ENCODE assay signal across 23 cellular contexts in genomic region chr11:41456288-41456687, GRCh38. TPM values are rescaled to one million over a fixed set of nuclear protein-coding genes. Genes with fewer than 3 reads are reported as not detected.
A peak's percentile ranks its signal among the peaks of the same experiment; 100 is the strongest.
DNase-seq lines count a peak whose midpoint lies in the region; ATAC-seq and TF ChIP-seq lines count a peak whose summit lies in the region.
"Had no signal": no experiment of that assay in that cellular context is flagged by ENCODE, and none has a peak within 500 bp of the region (broad histone marks: within the 10 kb centered on the region; RNA-seq: fewer than 3 reads in every experiment).

No MANE protein-coding gene starts in this region.

- no peaks in the 10 kb centered on the region for H3K9me3 Mint-ChIP-seq in WTC11
- H3K9me3 Mint-ChIP-seq: CD4-positive, alpha-beta T cell; HFFc6 had no signal

- CTCF ChIA-PET in WTC11 (lab: Charles Lee), result interaction anchor here (0.7 kb wide), 3 partner anchors 15 to 1068 kb away, joined by 3 read pairs; no protein-coding TSS in a partner anchor

- H3K36me3 Mint-ChIP-seq in WTC11, result no peaks in the 10 kb centered on the region

- H3K79me1 ChIP-seq in neuronal stem cell (ENCODE audit: low read depth, low read length), result no peaks in the 10 kb centered on the region

- H2BK5ac ChIP-seq in neuronal stem cell (ENCODE audit: low read length), result no peak overlapping the region

- no peak overlapping the region for H3K23ac ChIP-seq in neuronal stem cell (ENCODE audit: low read depth, low read length, poor library complexity)

- H3K4ac ChIP-seq in neuronal stem cell (ENCODE audit: low read length), result no peak overlapping the region

- no peaks in the 10 kb centered on the region for H3K9me3 ChIP-seq in neuronal stem cell (replicated peaks in 1 of 2; ENCODE audit: control insufficient read depth in 2 of 2, insufficient read depth in 1 of 2, low read depth in 1 of 2, low read length in 2 of 2)
- H3K9me3 ChIP-seq: Caco-2, MG63 had no signal

- peak overlapping the region; percentile 81 for H2AFZ ChIP-seq in neuronal stem cell (ENCODE audit: low read length)

- TF ChIP-seq CTCF in WTC11 (IDR thresholded peaks at IDR 0.05), result no peak

- H3K27me3 ChIP-seq in neuronal stem cell (ENCODE audit: control insufficient read depth in 3 of 3, insufficient read depth in 3 of 3, low read depth in 1 of 3, low read length in 3 of 3), result no peaks in the 10 kb centered on the region
- H3K27me3 ChIP-seq: MG63 had no signal

- POLR2A ChIA-PET in WTC11 (lab: Charles Lee), result no interaction called here

- no peak overlapping the region for H4K91ac ChIP-seq in neuronal stem cell (ENCODE audit: low read depth, low read length, poor library complexity)

- H3K27me3 Mint-ChIP-seq in WTC11 (ENCODE audit: low read depth), result no peaks in the 10 kb centered on the region; the same call in 1 of the 2 replicates

- DNase-seq in G401 (ENCODE audit: low spot score) (peak; percentile 21), WTC11 (ENCODE audit: low spot score) (no peak), iPS-NIHi11 (ENCODE audit: low spot score) (peak; percentile 25), neuronal stem cell (ENCODE audit: low spot score) (no peak), HPDE6-E6E7 (ENCODE audit: extremely low spot score) (no peak)
- no peak for DNase-seq in stimulated activated CD4-positive, alpha-beta T cell treated with anti-CD3 and anti-CD28 coated beads, Interleukin-4, amount 100 ng/mL, for 4 hours
- DNase-seq: Caco-2; CD4-positive, alpha-beta T cell; GF-D8; GOT3; HFFc6; Kasumi-1; MG63; NCI-H1048; NCI-H146; NCI-H2081; Right ventricle myocardium superior had no signal

- H3K4me3 ChIP-seq in neuronal stem cell (ENCODE audit: low read length in 2 of 2), result no peak overlapping the region
- H3K4me3 ChIP-seq: MG63 had no signal

- no peak overlapping the region for H2AK5ac ChIP-seq in neuronal stem cell (ENCODE audit: low read depth, low read length)

- H3K9ac ChIP-seq in neuronal stem cell (ENCODE audit: low read depth, low read length, poor library complexity), result no peak overlapping the region

- H3K18ac ChIP-seq in neuronal stem cell (ENCODE audit: low read length), result no peak overlapping the region

- H4K8ac ChIP-seq in neuronal stem cell (ENCODE audit: low read depth, low read length), result no peak overlapping the region

- H3K36me3 ChIP-seq in neuronal stem cell (replicated peaks in 1 of 2; ENCODE audit: control insufficient read depth in 2 of 2, insufficient read depth in 2 of 2, low read length in 2 of 2), result no peaks in the 10 kb centered on the region
- H3K36me3 ChIP-seq: MG63 had no signal

- H2BK12ac ChIP-seq in neuronal stem cell (ENCODE audit: low read length), result no peak overlapping the region

- no peak overlapping the region for H3K14ac ChIP-seq in neuronal stem cell (ENCODE audit: low read length)

- peaks cover 14 to 16% of the 10 kb centered on the region in 2 donors for H3K4me1 ChIP-seq in neuronal stem cell (ENCODE audit: control insufficient read depth in 2 of 2, insufficient read depth in 1 of 2, low read depth in 1 of 2, low read length in 2 of 2)
- H3K4me1 ChIP-seq: Caco-2 had no signal

- peak; percentile 78 for ATAC-seq in WTC11
- no peak for ATAC-seq in GM21737 (IDR thresholded peaks at IDR 0.05; ENCODE audit: unreplicated experiment)
- ATAC-seq in HG02798 (IDR thresholded peaks at IDR 0.05; ENCODE audit: poor library complexity, unreplicated experiment), result no peak

- no peak overlapping the region for H3K4me2 ChIP-seq in neuronal stem cell (ENCODE audit: insufficient read depth, low read length, poor library complexity, severe bottlenecking)

- WGBS in neuronal stem cell (ENCODE audit: extremely low coverage in 2 of 2, insufficient read length in 2 of 2, insufficient replicate concordance in 1 of 2), 2 donors, result no CpG with 5 or more reads among the region's 1 CpG

- H3K4me3 Mint-ChIP-seq in WTC11, result peak overlapping the region; percentile 26
- H3K4me3 Mint-ChIP-seq: CD4-positive, alpha-beta T cell; HFFc6 had no signal

- no peak overlapping the region for H2BK120ac ChIP-seq in neuronal stem cell (ENCODE audit: low read depth, low read length)

- peak overlapping the region; percentile 69 for H3K27ac ChIP-seq in neuronal stem cell (replicated peaks; ENCODE audit: low read length)

- in situ Hi-C loops in G401 (cut with HindIII; ENCODE audit: low sequenced_read_pairs), result no loop called here

- peak overlapping the region; percentile 95 for H3K27ac Mint-ChIP-seq in WTC11
- H3K27ac Mint-ChIP-seq: CD4-positive, alpha-beta T cell; HFFc6 had no signal

- H3K4me1 Mint-ChIP-seq in WTC11, result peaks cover 67% of the 10 kb centered on the region

- no peak overlapping the region for H2BK15ac ChIP-seq in neuronal stem cell (ENCODE audit: low read length)

TF ChIP-seq in WTC11, 78 proteins besides CTCF, POLR2A, EP300 and RAD21:
- TF ChIP-seq ZNF425 (CRISPR knock-in tag; conservative IDR thresholded peaks at IDR 0.05) (no peak), E2F1 (CRISPR knock-in tag; IDR thresholded peaks at IDR 0.05) (no peak), ELF4 (CRISPR knock-in tag; IDR thresholded peaks at IDR 0.05; ENCODE audit: low read depth) (no peak), IRF1 (CRISPR knock-in tag; IDR thresholded peaks at IDR 0.05) (no peak), ZNF232 (CRISPR knock-in tag; IDR thresholded peaks at IDR 0.05) (no peak), ATF2 (CRISPR knock-in tag; IDR thresholded peaks at IDR 0.05; ENCODE audit: borderline replicate concordance, low read depth) (no peak), RELA (CRISPR knock-in tag; IDR thresholded peaks at IDR 0.05; ENCODE audit: borderline replicate concordance) (no peak), ETV6 (CRISPR knock-in tag; IDR thresholded peaks at IDR 0.05) (no peak), ATF6 (CRISPR knock-in tag; IDR thresholded peaks at IDR 0.05) (no peak), NR2C2 (CRISPR knock-in tag; IDR thresholded peaks at IDR 0.05) (no peak), GABPB1 (CRISPR knock-in tag; IDR thresholded peaks at IDR 0.05) (no peak), NFYB (CRISPR knock-in tag; conservative IDR thresholded peaks at IDR 0.05; ENCODE audit: low read depth) (no peak)
TF ChIP-seq in WTC11: peak in this region for 0.

RNA-seq across cellular contexts. Expression of gene LRRC4C, which starts 3.2 kb away (rescaled TPM):
- not detected in 2 replicates for total RNA-seq in G401 (2014; rRNA removed; shearing (Covaris generic))
- 0.41 to 1.3 TPM (median 0.72 TPM) in 3 replicates for total RNA-seq in WTC11 (2021)
- 12.2 TPM for polyA plus RNA-seq in neuronal stem cell (2013, experiment 1 of 2)
- polyA plus RNA-seq in neuronal stem cell (2013, experiment 2 of 2), result 12.2 TPM
- total RNA-seq: A172; Caco-2; CD4-positive, alpha-beta T cell; HFFc6; HT-29; OCI-LY7 had no signal
- polyA plus RNA-seq: BJ had no signal

Comparison
In these comparisons a context has a peak if more than half of its experiments do, and no peak if none do; other contexts are left out.
1. DNase-seq: peak in G401 (single experiment) and iPS-NIHi11 (single experiment); none in WTC11 (single experiment), neuronal stem cell (single experiment), stimulated activated CD4-positive, alpha-beta T cell treated with anti-CD3 and anti-CD28 coated beads, Interleukin-4, amount 100 ng/mL, for 4 hours (0 of 2) and HPDE6-E6E7 (single experiment).